17 cellular contexts compared by ENCODE assay signal in the genomic region with DNA sequence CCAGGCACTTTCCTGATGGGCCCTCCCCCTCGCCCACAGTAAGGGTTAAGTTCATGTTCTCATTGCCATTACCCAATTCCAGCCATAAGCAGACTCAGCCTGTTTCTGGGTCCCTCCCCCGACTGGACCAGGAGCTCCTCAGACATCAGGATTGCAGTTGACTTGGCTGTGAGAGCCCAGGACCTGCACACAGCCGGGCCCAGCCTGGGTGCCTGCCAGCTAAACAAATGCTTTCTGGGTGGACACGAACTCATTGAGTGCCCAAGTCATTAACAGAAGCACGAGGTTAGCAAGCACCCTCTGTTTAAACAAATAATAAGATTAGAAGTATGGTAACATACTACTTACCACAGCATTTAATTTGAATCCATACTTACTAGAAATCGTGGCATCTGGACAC.
DNase-seq lines count a peak whose midpoint lies in the region; ATAC-seq and TF ChIP-seq lines count a peak whose summit lies in the region.
"Had no signal": no experiment of that assay in that cellular context is flagged by ENCODE, and none has a peak within 500 bp of the region (broad histone marks: within the 10 kb centered on the region; RNA-seq: fewer than 3 reads in every experiment).

No MANE protein-coding gene starts in this region.

- no peak for ATAC-seq in GM19023 (IDR thresholded peaks at IDR 0.05; ENCODE audit: unreplicated experiment)
- no peak for ATAC-seq in HG03378 (IDR thresholded peaks at IDR 0.05; ENCODE audit: unreplicated experiment)
- ATAC-seq: GM12878, GM23338, HCT116, Panc1 had no signal

- no peaks in the 10 kb centered on the region for H3K9me3 Mint-ChIP-seq in neural crest cell

- no peaks in the 10 kb centered on the region for H3K36me3 Mint-ChIP-seq in neural crest cell (ENCODE audit: low read depth)
- H3K36me3 Mint-ChIP-seq: CD4-positive, CD25-positive, alpha-beta regulatory T cell had no signal

- peak overlapping the region; percentile 71 for H3K27ac Mint-ChIP-seq in neural crest cell (ENCODE audit: unreplicated experiment)
- H3K27ac Mint-ChIP-seq: CD4-positive, CD25-positive, alpha-beta regulatory T cell; GM23338 had no signal

- H3K27me3 Mint-ChIP-seq in neural crest cell (ENCODE audit: low read depth), result no peaks in the 10 kb centered on the region

- peak; percentile 81 for DNase-seq in DMS79 (lab: John Stamatoyannopoulos, UW)
- DNase-seq in NCI-H1092 (lab: John Stamatoyannopoulos, UW), result peak; percentile 33
- DNase-seq in NCI-H82 treated with DMSO at 0.1 percent for 48 hours (lab: John Stamatoyannopoulos, UW; ENCODE audit: unreplicated experiment), result peak; percentile 40
- no peak for DNase-seq in neural crest cell (ENCODE audit: low read depth, low spot score)
- DNase-seq in NCI-H748 treated with DMSO at 0.1 percent for 48 hours (lab: John Stamatoyannopoulos, UW), result no peak
- DNase-seq: Caco-2; CD4-positive, CD25-positive, alpha-beta regulatory T cell; GDM1; NCI-H2107; NCI-H2227 treated with DMSO at 0.1 percent for 48 hours; SW 1271 had no signal

- H3K4me3 Mint-ChIP-seq in neural crest cell, result no peak overlapping the region
- H3K4me3 Mint-ChIP-seq: CD4-positive, CD25-positive, alpha-beta regulatory T cell; GM23338 had no signal

- peaks cover 18% of the 10 kb centered on the region for H3K4me1 Mint-ChIP-seq in neural crest cell
- H3K4me1 Mint-ChIP-seq: CD4-positive, CD25-positive, alpha-beta regulatory T cell had no signal

- TF ChIP-seq CTCF in neural crest cell (conservative IDR thresholded peaks at IDR 0.05), result no peak

Comparison
In these comparisons a context has a peak if more than half of its experiments do, and no peak if none do; other contexts are left out.
1. DNase-seq: peak in DMS79 (single experiment), NCI-H1092 (single experiment) and NCI-H82 treated with DMSO at 0.1 percent for 48 hours (single experiment); none in neural crest cell (single experiment) and NCI-H748 treated with DMSO at 0.1 percent for 48 hours (single experiment).